ENCODE assay signal across 30 cellular contexts in the genomic region with DNA sequence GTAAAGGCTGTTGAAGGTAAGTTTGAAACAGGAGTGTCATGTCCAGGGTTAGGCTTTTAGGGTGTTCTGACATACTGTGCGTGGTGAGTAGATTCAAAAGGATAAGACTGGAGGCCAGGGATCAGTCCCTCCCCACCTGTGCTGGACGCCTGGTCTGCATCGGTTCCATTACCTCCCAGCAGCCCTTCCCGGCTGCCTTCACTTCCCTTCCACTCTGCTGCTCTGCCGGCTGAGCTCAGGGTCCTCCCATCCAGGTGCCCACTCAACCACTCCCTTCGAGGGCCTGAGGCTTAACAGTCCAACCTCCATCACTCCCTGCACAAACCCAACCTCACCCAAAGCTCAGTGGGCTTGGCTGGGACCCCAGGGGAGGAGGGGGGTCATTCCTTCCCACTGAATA. TPM values are rescaled to one million over a fixed set of nuclear protein-coding genes. Genes with fewer than 3 reads are reported as not detected.
"Had no signal": no experiment of that assay in that cellular context is flagged by ENCODE, and none has a peak within 500 bp of the region (broad histone marks: within the 10 kb centered on the region; RNA-seq: fewer than 3 reads in every experiment).

No MANE protein-coding gene starts in this region.

- H3K4me2 ChIP-seq: smooth muscle cell had no signal

- H3K4me3 Mint-ChIP-seq: natural killer cell, type B pancreatic cell had no signal

- DNase-seq: dorsolateral prefrontal cortex; effector CD4-positive, alpha-beta T cell; foreskin fibroblast; glutamatergic neuron; heart right ventricle; hippocampal formation; left ventricle myocardium superior; lower lobe of right lung; natural killer cell; pancreas; stimulated activated CD4-positive, alpha-beta T cell treated with anti-CD3 and anti-CD28 coated beads, Interleukin-12 subunit alpha, Interleukin-12 subunit beta, amount 100 ng/mL, for 4 hours; stimulated activated CD4-positive, alpha-beta T cell treated with anti-CD3 and anti-CD28 coated beads, Interleukin-1b, Interleukin-23, amount 100 ng/mL, for 48 hours; stimulated activated CD4-positive, alpha-beta T cell treated with anti-CD3 and anti-CD28 coated beads, Interleukin-4, amount 100 ng/mL, for 1 hour; stimulated activated CD8-positive, alpha-beta memory T cell treated with anti-CD3 and anti-CD28 coated beads, Interleukin-4, amount 100 ng/mL, for 48 hours; stimulated activated naive CD4-positive, alpha-beta T cell treated with Interleukin-2 at 50 U/mL for 16 hours; stomach; thyroid gland had no signal

- H3K4me1 Mint-ChIP-seq: natural killer cell had no signal

- H3K9me3 ChIP-seq: gastroesophageal sphincter, heart right ventricle, lower lobe of right lung, neutrophil, pancreas, right atrium auricular region, stomach, thyroid gland had no signal

- H3K36me3 ChIP-seq: gastroesophageal sphincter, heart right ventricle, lower lobe of right lung, neutrophil, pancreas, right atrium auricular region, stomach, thyroid gland had no signal

- H3K27ac Mint-ChIP-seq: natural killer cell, progenitor cell of endocrine pancreas, type B pancreatic cell had no signal

- H3K9me3 Mint-ChIP-seq: natural killer cell had no signal

- H3K4me1 ChIP-seq: gastroesophageal sphincter, lower lobe of right lung, thyroid gland had no signal

- H3K4me3 ChIP-seq: dorsolateral prefrontal cortex, gastroesophageal sphincter, heart right ventricle, lower lobe of right lung, pancreas, right atrium auricular region, smooth muscle cell, stomach, thyroid gland had no signal

- H3K36me3 Mint-ChIP-seq: natural killer cell, type B pancreatic cell had no signal

- H3K27ac ChIP-seq: dorsolateral prefrontal cortex, gastroesophageal sphincter, heart right ventricle, lower lobe of right lung, neutrophil, pancreas, right atrium auricular region, stomach, thyroid gland had no signal

- ATAC-seq: gastroesophageal sphincter, heart right ventricle, left ventricle myocardium superior, lower lobe of right lung, natural killer cell, pancreas, sciatic nerve had no signal

- FAIRE-seq: colon, keratinocyte, pancreas, urothelium cell line had no signal

- H3K27me3 ChIP-seq: pancreas, right atrium auricular region, thyroid gland had no signal

RNA-seq across cellular contexts. Expression of a gene that starts 4.1 kb away (rescaled TPM):
- total RNA-seq: gastroesophageal sphincter, left ventricle myocardium superior, lower lobe of right lung, omental fat pad, pancreas, progenitor cell of endocrine pancreas, sciatic nerve, smooth muscle cell, stomach, temporal lobe, thyroid gland had no signal
- polyA plus RNA-seq: keratinocyte, neural cell, smooth muscle cell had no signal

RNA-seq across cellular contexts. Expression of a gene that starts 56.7 kb away (rescaled TPM):
- polyA plus RNA-seq: neural cell had no signal
